13 cellular contexts compared by ENCODE assay signal in genomic region chr7:42272793-42273665, GRCh38. TPM values are rescaled to one million over a fixed set of nuclear protein-coding genes. Genes with fewer than 3 reads are reported as not detected.
DNase-seq lines count a peak whose midpoint lies in the region; ATAC-seq and TF ChIP-seq lines count a peak whose summit lies in the region.
"Had no signal": no experiment of that assay in that cellular context is flagged by ENCODE, and none has a peak within 500 bp of the region (broad histone marks: within the 10 kb centered on the region; RNA-seq: fewer than 3 reads in every experiment).

No MANE protein-coding gene starts in this region.

- intact Hi-C loops in CD14-positive monocyte (cut with micrococcal nuclease), result no loop called here

- H3K4me3 ChIP-seq in AG04450 (ENCODE audit: low read depth, low read length) (no peak overlapping the region), HFF-Myc (replicated peaks; ENCODE audit: low read depth, low read length) (no peak overlapping the region)

- ATAC-seq in activated T-helper 17 cell treated with anti-CD3 and anti-CD28 coated beads, Interleukin-2, amount 50 U/mL, for 72 hours (replicated peaks), result peak; percentile 24
- no peak for ATAC-seq in GM18517 (IDR thresholded peaks at IDR 0.05; ENCODE audit: unreplicated experiment)

- no peak overlapping the region for H3K27ac Mint-ChIP-seq in activated T-helper 17 cell treated with anti-CD3 and anti-CD28 coated beads, Interleukin-2, amount 50 U/mL, for 72 hours
- no peak overlapping the region for H3K27ac Mint-ChIP-seq in activated naive CD4-positive, alpha-beta T cell treated with anti-CD3 and anti-CD28 coated beads, Interleukin-2, amount 10 ng/mL, durations not matched to agents 7 days and 5 days
- peak overlapping the region in 1 of 7 donors; percentile 37 for H3K27ac Mint-ChIP-seq in CD14-positive monocyte
- H3K27ac Mint-ChIP-seq: activated T-cell treated with anti-CD3 and anti-CD28 coated beads, Interleukin-2, amount 50 U/mL, for 24 hours had no signal

- no peaks in the 10 kb centered on the region for H3K4me1 Mint-ChIP-seq in activated T-helper 17 cell treated with anti-CD3 and anti-CD28 coated beads, Interleukin-2, amount 50 U/mL, for 72 hours
- H3K4me1 Mint-ChIP-seq in activated naive CD4-positive, alpha-beta T cell treated with anti-CD3 and anti-CD28 coated beads, Interleukin-2, amount 10 ng/mL, durations not matched to agents 7 days and 5 days, result peaks cover 7% of the 10 kb centered on the region
- peaks cover 3% of the 10 kb centered on the region for H3K4me1 Mint-ChIP-seq in CD14-positive monocyte

- H3K9me3 Mint-ChIP-seq in activated T-helper 17 cell treated with anti-CD3 and anti-CD28 coated beads, Interleukin-2, amount 50 U/mL, for 72 hours, result no peaks in the 10 kb centered on the region
- H3K9me3 Mint-ChIP-seq in activated naive CD4-positive, alpha-beta T cell treated with anti-CD3 and anti-CD28 coated beads, Interleukin-2, amount 10 ng/mL, durations not matched to agents 7 days and 5 days, result no peaks in the 10 kb centered on the region
- peaks cover 0 to 2% (median 0%) of the 10 kb centered on the region in 7 donors for H3K9me3 Mint-ChIP-seq in CD14-positive monocyte
- H3K9me3 Mint-ChIP-seq: activated T-cell treated with anti-CD3 and anti-CD28 coated beads, Interleukin-2, amount 50 U/mL, for 24 hours had no signal

- no peak overlapping the region for H3K4me3 Mint-ChIP-seq in activated T-helper 17 cell treated with anti-CD3 and anti-CD28 coated beads, Interleukin-2, amount 50 U/mL, for 72 hours
- H3K4me3 Mint-ChIP-seq in activated naive CD4-positive, alpha-beta T cell treated with anti-CD3 and anti-CD28 coated beads, Interleukin-2, amount 10 ng/mL, durations not matched to agents 7 days and 5 days, result no peak overlapping the region
- H3K4me3 Mint-ChIP-seq in CD14-positive monocyte, result no peak overlapping the region
- H3K4me3 Mint-ChIP-seq: activated T-cell treated with anti-CD3 and anti-CD28 coated beads, Interleukin-2, amount 50 U/mL, for 24 hours had no signal

- H3K36me3 Mint-ChIP-seq in activated T-helper 17 cell treated with anti-CD3 and anti-CD28 coated beads, Interleukin-2, amount 50 U/mL, for 72 hours (ENCODE audit: low read depth), result no peaks in the 10 kb centered on the region
- H3K36me3 Mint-ChIP-seq in activated naive CD4-positive, alpha-beta T cell treated with anti-CD3 and anti-CD28 coated beads, Interleukin-2, amount 10 ng/mL, durations not matched to agents 7 days and 5 days, result no peaks in the 10 kb centered on the region
- no peaks in the 10 kb centered on the region for H3K36me3 Mint-ChIP-seq in CD14-positive monocyte

- H3K27me3 Mint-ChIP-seq in activated T-helper 17 cell treated with anti-CD3 and anti-CD28 coated beads, Interleukin-2, amount 50 U/mL, for 72 hours, result no peaks in the 10 kb centered on the region
- H3K27me3 Mint-ChIP-seq in activated naive CD4-positive, alpha-beta T cell treated with anti-CD3 and anti-CD28 coated beads, Interleukin-2, amount 10 ng/mL, durations not matched to agents 7 days and 5 days, result peaks cover 2% of the 10 kb centered on the region
- peaks cover 2 to 12% (median 6%) of the 10 kb centered on the region in 3 donors for H3K27me3 Mint-ChIP-seq in CD14-positive monocyte (ENCODE audit: low read depth in 3 of 3)

- TF ChIP-seq CTCF in AG04450 (IDR thresholded peaks at IDR 0.05; ENCODE audit: low read depth, low read length) (peak; percentile 59), HFF-Myc (IDR thresholded peaks at IDR 0.05; ENCODE audit: low read depth, low read length, missing control alignments) (peak; percentile 59), CD14-positive monocyte (IDR thresholded peaks at IDR 0.05) (no peak)

- POLR2A ChIA-PET in AG04450 (lab: Yijun Ruan, JAX), result no interaction called here

- H3K27me3 ChIP-seq in AG04450 (ENCODE audit: control insufficient read depth, insufficient read depth, low read length), result no peaks in the 10 kb centered on the region

- H3K27ac ChIP-seq in AG04450 (ENCODE audit: low read depth, low read length), result no peak overlapping the region

- H3K9me3 ChIP-seq in AG04450 (ENCODE audit: control insufficient read depth, insufficient read depth, low read length), result no peaks in the 10 kb centered on the region

- CTCF ChIA-PET in AG04450 (lab: Charles Lee), result interaction anchor here (0.5 to 1.4 kb wide), 11 partner anchors 10 to 301 kb away, joined by 3 to 9 read pairs (median 5); no protein-coding TSS in a partner anchor
- CTCF ChIA-PET in activated naive CD4-positive, alpha-beta T cell treated with anti-CD3 and anti-CD28 coated beads, Interleukin-2, amount 10 ng/mL, durations not matched to agents 7 days and 5 days (lab: Charles Lee), result no interaction called here

- DNase-seq in AG04450 (ENCODE audit: low read depth, low spot score) (no peak), HFF-Myc (ENCODE audit: extremely low read depth, low read depth) (peak; percentile 52), iPS-NIHi7 (ENCODE audit: extremely low spot score) (peak; percentile 44), CD14-positive monocyte (ENCODE audit: low spot score) (no peak)
- no peak for DNase-seq in activated naive CD4-positive, alpha-beta T cell treated with anti-CD3 and anti-CD28 coated beads, Interleukin-2, amount 10 ng/mL, durations not matched to agents 7 days and 5 days
- DNase-seq in NK-92 treated with Interleukin-12 subunit alpha and Interleukin-12 subunit beta, amount 100 ng/mL, for 24 hours (lab: John Stamatoyannopoulos, UW), result no peak
- DNase-seq: activated T-cell treated with anti-CD3 and anti-CD28 coated beads, Interleukin-2, amount 50 U/mL, for 24 hours; effector CD8-positive, alpha-beta T cell; midbrain; NCI-H1436; stimulated activated CD4-positive, alpha-beta T cell treated with anti-CD3 and anti-CD28 coated beads, Interleukin-4, amount 100 ng/mL, for 1 hour had no signal

RNA-seq across cellular contexts. Expression of gene GLI3, which starts 36.0 kb away (rescaled TPM):
- polyA plus RNA-seq in AG04450 (2011; rRNA removed), result 6.0 and 7.2 TPM in 2 replicates
- 16.7 and 17.4 TPM in 2 replicates for polyA minus RNA-seq in AG04450 (2011; rRNA and poly(A)+ RNA removed)
- total RNA-seq in activated T-helper 17 cell treated with anti-CD3 and anti-CD28 coated beads, Interleukin-2, amount 50 U/mL, for 72 hours, result under 1 TPM; 0.17 to 0.74 TPM
- polyA plus RNA-seq in CD14-positive monocyte, result not detected

Comparison
In these comparisons a context has a peak if more than half of its experiments do, and no peak if none do; other contexts are left out.
1. DNase-seq: peak in HFF-Myc (single experiment) and iPS-NIHi7 (single experiment); none in AG04450 (single experiment), activated naive CD4-positive, alpha-beta T cell treated with anti-CD3 and anti-CD28 coated beads, Interleukin-2, amount 10 ng/mL, durations not matched to agents 7 days and 5 days (single experiment), CD14-positive monocyte (single experiment) and NK-92 treated with Interleukin-12 subunit alpha and Interleukin-12 subunit beta, amount 100 ng/mL, for 24 hours (single experiment).